8 cellular contexts compared by ENCODE assay signal in the genomic region with DNA sequence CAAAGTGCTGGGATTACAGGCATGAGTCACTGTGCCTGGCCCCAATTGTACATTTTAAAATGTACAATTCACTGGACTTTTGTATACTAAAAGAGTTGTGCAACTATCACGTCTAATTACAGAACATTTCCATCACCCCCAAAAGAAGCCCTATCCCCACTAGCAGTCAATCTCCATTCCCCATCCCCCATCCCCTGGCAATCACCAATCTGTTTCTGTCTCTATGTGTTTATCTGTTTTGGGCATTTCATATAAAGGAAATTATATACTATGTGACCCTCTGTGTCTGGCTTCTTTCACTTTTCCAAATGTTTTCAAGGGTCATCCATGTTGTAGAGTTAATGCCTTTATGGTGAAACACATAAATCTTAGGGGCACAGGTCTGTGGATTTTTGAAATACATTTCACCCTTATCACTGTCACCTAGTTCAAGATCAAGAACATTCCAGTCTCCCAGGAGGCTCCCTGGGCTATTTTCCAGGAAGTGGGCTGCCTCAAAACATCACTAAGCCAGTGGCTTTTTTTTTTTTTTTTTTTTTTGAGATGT.
DNase-seq lines count a peak whose midpoint lies in the region; ATAC-seq, FAIRE-seq and TF ChIP-seq lines count a peak whose summit lies in the region.
"Not testable (repeated sequence)": the region's sequence is repeated elsewhere in the genome, so short reads cannot be mapped to it uniquely, and the experiment has no call there.

No MANE protein-coding gene starts in this region.

- intact Hi-C loops in PC-9 (cut with micrococcal nuclease; ENCODE audit: unreplicated experiment), result not testable (repeated sequence)

- not testable (repeated sequence) for H3K9ac ChIP-seq in duodenal mucosa (ENCODE audit: low read depth in 1 of 2, low read length in 2 of 2)

- not testable (repeated sequence) for TF ChIP-seq RAD21 in A549 (conservative IDR thresholded peaks at IDR 0.05 in 1 of 2, IDR thresholded peaks at IDR 0.05 in 1 of 2)

- not testable (repeated sequence) for FAIRE-seq in A549 (lab: Jason Lieb, UNC)

- H3K27ac ChIP-seq in A549, result peak overlapping the region; percentile 76 to 84
- peak overlapping the region; percentile 51 for H3K27ac ChIP-seq in PC-9
- H3K27ac ChIP-seq in duodenal mucosa (ENCODE audit: low read depth, low read length), result peak overlapping the region; percentile 32

- H3F3A ChIP-seq in PC-9 (ENCODE audit: insufficient read depth, low read depth), result not testable (repeated sequence)

- peaks cover 34% of the 10 kb centered on the region for H3K4me1 ChIP-seq in A549
- H3K4me1 ChIP-seq in PC-9 (replicated peaks; ENCODE audit: insufficient read depth); duodenal mucosa (ENCODE audit: control insufficient read depth in 1 of 2, insufficient read depth in 2 of 2, low read length in 2 of 2): not testable (repeated sequence)

- not testable (repeated sequence) for H3K27me3 ChIP-seq in PC-9 (ENCODE audit: insufficient read depth, low read depth); duodenal mucosa (ENCODE audit: control insufficient read depth in 1 of 2, insufficient read depth in 2 of 2, low read length in 2 of 2)

- peak in 1 of 2 experiments; percentile 21; a peak in 1 of 5 replicates for TF ChIP-seq EP300 in A549 (IDR thresholded peaks at IDR 0.05)

- peak in 1 of 2 experiments; percentile 73 for DNase-seq in A549 (ENCODE audit: low read depth in 1 of 2, low spot score in 1 of 2)
- peak; percentile 30 for DNase-seq in ELR (ENCODE audit: low read depth)
- DNase-seq in LHCN-M2 (ENCODE audit: low read depth), result peak; percentile 45
- peak in 1 of 2 experiments; percentile 68 for DNase-seq in PC-9
- peak; percentile 89 for DNase-seq in amniotic epithelial cell (ENCODE audit: low read depth)
- DNase-seq in foreskin fibroblast, result peak; percentile 18 to 41
- not testable (repeated sequence) for DNase-seq in omental fat pad (ENCODE audit: low spot score)

- H3K36me3 ChIP-seq in PC-9 (ENCODE audit: low read depth); duodenal mucosa (ENCODE audit: control insufficient read depth in 1 of 2, insufficient read depth in 2 of 2, low read length in 2 of 2): not testable (repeated sequence)

- CTCF ChIA-PET in A549 (lab: Yijun Ruan, JAX); PC-9 (lab: Charles Lee): not testable (repeated sequence)

- not testable (repeated sequence) for H3K9me3 ChIP-seq in A549; PC-9 (ENCODE audit: insufficient read depth, low read depth); duodenal mucosa (ENCODE audit: control insufficient read depth in 1 of 2, low read length in 2 of 2)

- WGBS in A549 (ENCODE audit: missing lambda C conversion rate), result 26% methylated on average over 1 of the region's 1 CpG

- H3K79me2 ChIP-seq in PC-9 (ENCODE audit: low read depth), result not testable (repeated sequence)

- not testable (repeated sequence) for H3K4me3 ChIP-seq in A549; PC-9; duodenal mucosa (ENCODE audit: low read depth in 1 of 2, low read length in 2 of 2); foreskin fibroblast (ENCODE audit: low read depth in 1 of 2, low read length in 2 of 2)

- BruUV-seq in PC-9 (replicated peaks; lab: Mats Ljungman, UMichigan), result not testable (repeated sequence)

- not testable (repeated sequence) for TF ChIP-seq POLR2A in A549 (IDR thresholded peaks at IDR 0.05; ENCODE audit: low read length)

- ATAC-seq in A549, result peak; percentile 12 to 44; a peak in 4 of 6 replicates
- ATAC-seq in omental fat pad (ENCODE audit: low FRiP score), result peak; percentile 59

- H3K9me2 ChIP-seq in PC-9 (ENCODE audit: insufficient read depth), result not testable (repeated sequence)

- POLR2A ChIA-PET in A549 (lab: Yijun Ruan, JAX); PC-9 (lab: Charles Lee; ENCODE audit: unreplicated experiment): not testable (repeated sequence)

- H3K4me2 ChIP-seq in A549 (peak overlapping the region; percentile 67), PC-9 (peak overlapping the region; percentile 29)

- not testable (repeated sequence) for H4K20me1 ChIP-seq in PC-9 (ENCODE audit: insufficient read depth)

- H2AFZ ChIP-seq in PC-9, result not testable (repeated sequence)

- TF ChIP-seq CTCF in A549 (IDR thresholded peaks at IDR 0.05); PC-9 (conservative IDR thresholded peaks at IDR 0.05); foreskin fibroblast (IDR thresholded peaks at IDR 0.05; ENCODE audit: low read depth, low read length); omental fat pad (IDR thresholded peaks at IDR 0.05): not testable (repeated sequence)

TF ChIP-seq in A549, 52 proteins besides CTCF, POLR2A, EP300 and RAD21:
- TF ChIP-seq JUN (IDR thresholded peaks at IDR 0.05) (peak in 1 of 2 experiments; percentile 52; a peak in 1 of 5 replicates), CEBPB (IDR thresholded peaks at IDR 0.05) (peak; percentile 73 to 84)
TF ChIP-seq in A549: peak in this region for 2; not testable (repeated sequence) for 50.
